In genomic region chr1:202187040-202187671, GRCh38 we compare ENCODE assay signal across 19 cellular contexts. TPM values are rescaled to one million over a fixed set of nuclear protein-coding genes. Genes with fewer than 3 reads are reported as not detected.
DNase-seq lines count a peak whose midpoint lies in the region; FAIRE-seq and TF ChIP-seq lines count a peak whose summit lies in the region.
"Had no signal": no experiment of that assay in that cellular context is flagged by ENCODE, and none has a peak within 500 bp of the region (broad histone marks: within the 10 kb centered on the region; RNA-seq: fewer than 3 reads in every experiment).

No MANE protein-coding gene starts in this region.

- H3K27me3 ChIP-seq in Peyer's patch, result no peaks in the 10 kb centered on the region
- no peaks in the 10 kb centered on the region for H3K27me3 ChIP-seq in thyroid gland
- H3K27me3 ChIP-seq in esophagus squamous epithelium, result peaks cover 0 to 84% (median 0%) of the 10 kb centered on the region in 4 donors

- TF ChIP-seq CTCF in Peyer's patch (IDR thresholded peaks at IDR 0.05) (no peak), kidney (IDR thresholded peaks at IDR 0.05; ENCODE audit: borderline replicate concordance, extremely low read depth, insufficient read depth) (no peak), neural crest cell (conservative IDR thresholded peaks at IDR 0.05) (no peak), thyroid gland (IDR thresholded peaks at IDR 0.05) (no peak), esophagus squamous epithelium (IDR thresholded peaks at IDR 0.05) (no peak)

- H3K9me3 ChIP-seq in Peyer's patch (no peaks in the 10 kb centered on the region), kidney (ENCODE audit: control insufficient read depth in 1 of 2, low read length in 2 of 2) (no peaks in the 10 kb centered on the region), thyroid gland (no peaks in the 10 kb centered on the region), esophagus squamous epithelium (no peaks in the 10 kb centered on the region)
- H3K9me3 ChIP-seq: A549 had no signal

- 31 to 42% methylated on average over 2 to 7 of the region's 8 CpGs for WGBS in thyroid gland, 2 donors
- 40 to 70% methylated on average over 2 of the region's 8 CpGs for WGBS in esophagus squamous epithelium, 2 donors

- H3K4me1 ChIP-seq in Peyer's patch, result no peaks in the 10 kb centered on the region
- H3K4me1 ChIP-seq in kidney (ENCODE audit: control insufficient read depth in 1 of 2, insufficient read depth in 1 of 2, low read depth in 1 of 2, low read length in 2 of 2), result no peaks in the 10 kb centered on the region
- H3K4me1 ChIP-seq in thyroid gland, result peaks cover 0 to 4% of the 10 kb centered on the region in 2 donors
- H3K4me1 ChIP-seq in esophagus squamous epithelium, result peaks cover 0 to 8% (median 0%) of the 10 kb centered on the region in 3 donors

- no peak overlapping the region for H3K9ac ChIP-seq in kidney (ENCODE audit: low read length in 2 of 2)

- H3K4me3 ChIP-seq in Peyer's patch, result peak overlapping the region in 2 of 4 donors; percentile 26 to 39
- no peak overlapping the region for H3K4me3 ChIP-seq in kidney (ENCODE audit: low read length in 2 of 2)
- no peak overlapping the region for H3K4me3 ChIP-seq in thyroid gland (replicated peaks in 1 of 3)
- no peak overlapping the region for H3K4me3 ChIP-seq in esophagus squamous epithelium
- H3K4me3 ChIP-seq: A549 had no signal

- TF ChIP-seq POLR2A in Peyer's patch (IDR thresholded peaks at IDR 0.05) (peak; percentile 13 to 35), thyroid gland (IDR thresholded peaks at IDR 0.05) (no peak), esophagus squamous epithelium (IDR thresholded peaks at IDR 0.05) (no peak)

- H3K4me3 Mint-ChIP-seq in neural crest cell, result no peak overlapping the region
- H3K4me3 Mint-ChIP-seq: B cell had no signal

- no peaks in the 10 kb centered on the region for H3K9me3 Mint-ChIP-seq in neural crest cell

- intact Hi-C loops in kidney (cut with DNase I), result loop anchor here (10.0 kb wide), 1 partner anchor 528 kb away; the partner anchor contains the start of gene SYT2
- intact Hi-C loops in thyroid gland (cut with DNase I), result loop anchor here (5.0 to 10.0 kb wide), 2 partner anchors 130 to 528 kb away; partner anchors contain the start of gene SYT2
- intact Hi-C loops in esophagus squamous epithelium (cut with DNase I), result loop anchor here (5.0 to 10.0 kb wide), 2 partner anchors 130 to 528 kb away; partner anchors contain the start of gene SYT2

- H3K27me3 Mint-ChIP-seq in neural crest cell (ENCODE audit: low read depth), result peaks cover 6% of the 10 kb centered on the region

- FAIRE-seq in kidney (lab: Jason Lieb, UNC) (no peak), RCC 7860 (lab: Jason Lieb, UNC) (no peak)
- FAIRE-seq: A549, HTR-8/SVneo had no signal

- H3K4me1 Mint-ChIP-seq in neural crest cell, result peaks cover 14% of the 10 kb centered on the region

- H3K36me3 ChIP-seq in Peyer's patch (no peaks in the 10 kb centered on the region), kidney (ENCODE audit: control insufficient read depth in 1 of 2, insufficient read depth in 2 of 2, low read length in 2 of 2) (no peaks in the 10 kb centered on the region), thyroid gland (no peaks in the 10 kb centered on the region), esophagus squamous epithelium (no peaks in the 10 kb centered on the region)

- H3K27ac ChIP-seq in Peyer's patch, result peak overlapping the region in 3 of 4 donors; percentile 40 to 85 (median 54)
- H3K27ac ChIP-seq in kidney (ENCODE audit: low read depth in 2 of 2, low read length in 2 of 2), result no peak overlapping the region
- H3K27ac ChIP-seq in thyroid gland, result no peak overlapping the region
- no peak overlapping the region for H3K27ac ChIP-seq in esophagus squamous epithelium
- H3K27ac ChIP-seq: A549 had no signal

- H3K27ac Mint-ChIP-seq in neural crest cell (ENCODE audit: unreplicated experiment), result peak overlapping the region; percentile 57
- H3K27ac Mint-ChIP-seq: B cell had no signal

- no peaks in the 10 kb centered on the region for H3K36me3 Mint-ChIP-seq in neural crest cell (ENCODE audit: low read depth)

- DNase-seq in Peyer's patch, result peak in 2 of 3 donors; percentile 87 to 90
- DNase-seq in kidney, result peak; percentile 63
- DNase-seq in neural crest cell (ENCODE audit: low read depth, low spot score), result no peak
- DNase-seq in thyroid gland, result peak; percentile 82 to 87
- no peak for DNase-seq in esophagus squamous epithelium (lab: John Stamatoyannopoulos, UW)
- no peak for DNase-seq in RCC 7860 (ENCODE audit: low spot score)
- no peak for DNase-seq in T-helper 1 cell
- no peak for DNase-seq in cerebellum (ENCODE audit: low spot score)
- DNase-seq: HCEC 1CT; NCI-H1105 treated with DMSO at 0.1 percent for 48 hours; NCI-H1694; NCI-H2081; NCI-H2171; NCI-H345; NCI-H774; NK-92 treated with Interleukin-12 subunit alpha and Interleukin-12 subunit beta, amount 100 ng/mL, for 24 hours had no signal

RNA-seq across cellular contexts. Expression of gene LGR6, which starts 6.4 kb away (rescaled TPM):
- total RNA-seq in Peyer's patch, result 1 to 10 TPM in 3 of 4 donors, under 1 TPM in 1; 0.53 to 3.3 (median 2.3) TPM
- 4.1 TPM for total RNA-seq in kidney
- polyA plus RNA-seq in kidney (ENCODE audit: insufficient read depth, low read depth, low replicate concordance), result 1.8 TPM
- 0.16 and 0.91 TPM in 2 replicates for total RNA-seq in neural crest cell
- total RNA-seq in thyroid gland, result 1 to 10 TPM; 2.8 to 7.0 (median 4.5) TPM
- 1 to 10 TPM in 3 of 4 donors, under 1 TPM in 1; 0.53 to 6.4 (median 2.9) TPM for total RNA-seq in esophagus squamous epithelium
- 2.9 TPM for total RNA-seq in cerebellum
- total RNA-seq: B cell had no signal

RNA-seq across cellular contexts. Expression of gene PTPN7, which starts 26.8 kb away (rescaled TPM):
- total RNA-seq in Peyer's patch (10 to 100 TPM in 2 of 4 donors, 1 to 10 TPM in 2; 4.7 to 48.7 (median 7.6) TPM), kidney (5.5 TPM), neural crest cell (not detected in 2 replicates), thyroid gland (1 to 10 TPM; 1.3 to 4.3 (median 2.1) TPM), esophagus squamous epithelium (1 to 10 TPM; 1.9 to 5.5 (median 3.1) TPM), cerebellum (0.09 TPM)
- 3.5 TPM for polyA plus RNA-seq in kidney (ENCODE audit: insufficient read depth, low read depth, low replicate concordance)

RNA-seq across cellular contexts. Expression of gene ARL8A, which starts 42.6 kb away (rescaled TPM):
- total RNA-seq in Peyer's patch (10 to 100 TPM; 25.7 to 37.1 (median 36.0) TPM), kidney (72.2 TPM), neural crest cell (50.9 and 57.3 TPM in 2 replicates), thyroid gland (10 to 100 TPM; 31.2 to 38.6 (median 35.0) TPM), esophagus squamous epithelium (10 to 100 TPM; 21.2 to 31.3 (median 23.1) TPM), cerebellum (35.8 TPM)
- 60.8 TPM for polyA plus RNA-seq in kidney (ENCODE audit: insufficient read depth, low read depth, low replicate concordance)

Comparison
In these comparisons a context has a peak if more than half of its experiments do, and no peak if none do; other contexts are left out.
1. DNase-seq: peak in Peyer's patch (2 of 3), kidney (single experiment) and thyroid gland (2 of 2); none in neural crest cell (single experiment), esophagus squamous epithelium (single experiment), RCC 7860 (single experiment), T-helper 1 cell (0 of 5) and cerebellum (single experiment).
2. H3K27ac ChIP-seq: peak in Peyer's patch (3 of 4); none in kidney (0 of 2), thyroid gland (0 of 3) and esophagus squamous epithelium (0 of 4).
3. POLR2A ChIP-seq: peak in Peyer's patch (2 of 2); none in thyroid gland (0 of 2) and esophagus squamous epithelium (0 of 4).